In the genomic region with DNA sequence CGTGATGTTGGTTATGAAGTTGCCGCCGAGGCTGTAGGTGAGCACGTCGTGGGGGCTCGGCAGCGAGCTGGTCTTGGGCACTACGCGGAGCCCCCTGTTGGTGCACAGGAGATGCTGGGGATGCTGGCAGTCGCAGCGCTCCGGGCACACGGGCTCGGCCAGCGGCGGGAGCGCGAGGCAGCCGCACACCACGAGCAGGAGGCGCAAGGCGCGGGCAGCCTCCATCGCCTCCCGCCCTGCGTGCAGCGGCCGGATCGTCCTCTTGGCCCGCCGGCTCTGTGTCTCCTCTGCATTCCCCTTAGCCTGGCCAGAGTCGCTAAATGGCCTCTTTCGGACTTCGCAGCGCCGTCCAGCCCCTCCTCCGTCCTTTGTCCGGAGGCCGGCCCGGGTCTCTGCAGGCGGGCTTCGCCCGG, we compare ENCODE assay signal across 8 cellular contexts. TPM values are rescaled to one million over a fixed set of nuclear protein-coding genes. Genes with fewer than 3 reads are reported as not detected.
DNase-seq lines count a peak whose midpoint lies in the region; ATAC-seq, FAIRE-seq and TF ChIP-seq lines count a peak whose summit lies in the region.

No MANE protein-coding gene starts in this region.

- H3K4me3 ChIP-seq in BE2C (ENCODE audit: low read depth, low read length): peak overlapping the region; percentile 48
- peak overlapping the region; percentile 33 for H3K4me3 ChIP-seq in fibroblast of mammary gland (ENCODE audit: control insufficient read depth, low read depth, low read length)
- H3K4me3 ChIP-seq in neuron (ENCODE audit: low read length): no peak overlapping the region

- H3K36me3 ChIP-seq in BE2C (no peaks in the 10 kb centered on the region), neuron (ENCODE audit: insufficient read depth, low read length) (no peaks in the 10 kb centered on the region)

- H2AFZ ChIP-seq in neuron (ENCODE audit: low read depth, low read length): peak overlapping the region; percentile 72

- H3K9me3 ChIP-seq in BE2C (no peaks in the 10 kb centered on the region), neuron (ENCODE audit: low read length) (peaks cover 23% of the 10 kb centered on the region)

- H3K27me3 ChIP-seq in BE2C (peaks cover 57% of the 10 kb centered on the region), neuron (ENCODE audit: insufficient read depth, low read length) (no peaks in the 10 kb centered on the region)

- no peak for TF ChIP-seq CTCF in BE2C (IDR thresholded peaks at IDR 0.05; ENCODE audit: low read depth, low read length)
- TF ChIP-seq CTCF in fibroblast of mammary gland (conservative IDR thresholded peaks at IDR 0.05; ENCODE audit: control insufficient read depth, insufficient read depth, low read depth, low read length): no peak

- no peak for TF ChIP-seq POLR2A in H54 (IDR thresholded peaks at IDR 0.05; ENCODE audit: low read depth, low read length)

- peaks cover 15% of the 10 kb centered on the region for H3K4me1 ChIP-seq in BE2C
- peaks cover 5% of the 10 kb centered on the region for H3K4me1 ChIP-seq in neuron (ENCODE audit: insufficient read depth, low read length)

- DNase-seq in BE2C (peak; percentile 16), NCI-H69 (lab: John Stamatoyannopoulos, UW) (peak; percentile 82), fibroblast of mammary gland (ENCODE audit: low read depth) (no peak), SIG-M5 treated with dmso at 0.1 percent for 504 hours (lab: John Stamatoyannopoulos, UW; ENCODE audit: unreplicated experiment) (no peak), H54 (ENCODE audit: insufficient read length, low spot score) (no peak)

- no peak for FAIRE-seq in H54 (lab: Jason Lieb, UNC)

- no peak for ATAC-seq in HG02885 (IDR thresholded peaks at IDR 0.05; ENCODE audit: poor library complexity, unreplicated experiment)
- ATAC-seq in HG03521 (IDR thresholded peaks at IDR 0.05; ENCODE audit: unreplicated experiment): no peak

RNA-seq across cellular contexts. Expression of gene TRIL, which starts 0.3 kb away (rescaled TPM):
- polyA plus RNA-seq in BE2C (2012; ENCODE audit: insufficient read depth, insufficient read length, low read depth): 0.40 TPM

Comparison
In these comparisons a context has a peak if more than half of its experiments do, and no peak if none do; other contexts are left out.
1. DNase-seq: peak in BE2C (single experiment) and NCI-H69 (single experiment); none in fibroblast of mammary gland (single experiment), SIG-M5 treated with dmso at 0.1 percent for 504 hours (single experiment) and H54 (single experiment).